ENCODE assay signal across 8 cellular contexts in the genomic region with DNA sequence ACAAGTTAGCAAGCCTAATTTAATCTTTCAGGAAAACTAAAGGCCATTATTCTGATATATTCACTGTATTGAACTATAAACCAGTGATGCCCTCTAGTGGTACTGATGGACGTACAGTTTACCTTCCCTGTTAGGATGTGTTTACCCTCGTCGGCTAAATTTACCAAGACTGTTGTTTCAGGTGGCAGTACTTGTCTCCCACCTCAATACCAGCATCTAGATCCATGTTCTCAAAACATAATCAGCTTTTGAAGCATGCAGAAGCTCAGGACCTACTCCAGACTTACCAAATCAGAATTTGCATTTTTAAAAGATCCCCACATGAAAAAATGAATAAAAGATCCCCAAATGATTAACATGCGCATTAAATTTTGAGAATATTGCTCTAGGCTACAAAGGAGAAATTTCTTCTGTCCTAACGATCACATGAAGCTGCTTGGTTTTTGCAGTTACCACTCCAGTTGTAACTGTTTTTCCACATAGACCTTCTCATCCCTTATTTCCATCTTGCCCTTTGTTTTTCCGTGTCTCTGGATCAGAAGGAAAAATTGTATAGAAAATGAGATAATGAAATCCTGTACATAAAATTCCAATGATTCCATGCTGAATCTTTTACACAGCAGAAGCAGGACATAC. TPM values are rescaled to one million over a fixed set of nuclear protein-coding genes. Genes with fewer than 3 reads are reported as not detected.
A peak's percentile ranks its signal among the peaks of the same experiment; 100 is the strongest.
DNase-seq lines count a peak whose midpoint lies in the region; ATAC-seq and TF ChIP-seq lines count a peak whose summit lies in the region.

No MANE protein-coding gene starts in this region.

- no peaks in the 10 kb centered on the region for H3K4me1 ChIP-seq in adrenal gland (replicated peaks in 1 of 2)

- H3K9me3 Mint-ChIP-seq in activated T-cell treated with anti-CD3 and anti-CD28 coated beads, Interleukin-2, amount 50 U/mL, for 72 hours: peaks cover 13 to 14% of the 10 kb centered on the region in 2 donors

- peak; percentile 60 to 63 for ATAC-seq in activated T-cell treated with anti-CD3 and anti-CD28 coated beads, Interleukin-2, amount 50 U/mL, for 72 hours (replicated peaks in 1 of 2)
- ATAC-seq in HG02870 (IDR thresholded peaks at IDR 0.05; ENCODE audit: unreplicated experiment): peak; percentile 89

- peaks cover 0 to 24% of the 10 kb centered on the region in 2 donors for H3K36me3 ChIP-seq in adrenal gland (replicated peaks in 1 of 2)

- peak in 1 of 2 donors; percentile 5 for DNase-seq in activated T-cell treated with anti-CD3 and anti-CD28 coated beads, Interleukin-2, amount 50 U/mL, for 72 hours
- DNase-seq in activated T-cell treated with anti-CD3 and anti-CD28 coated beads for 4 hours (no peak), NCI-H2171 treated with DMSO at 0.1 percent for 48 hours (lab: John Stamatoyannopoulos, UW) (peak; percentile 75), adrenal gland (peak in 2 of 7 donors; percentile 22 to 23), iris pigment epithelial cell (ENCODE audit: low read depth) (peak; percentile 49)
- DNase-seq in stimulated activated CD4-positive, alpha-beta T cell treated with anti-CD3 and anti-CD28 coated beads, Interleukin-2, amount 100 ng/mL, for 24 hours: no peak
- no peak for DNase-seq in activated naive CD4-positive, alpha-beta T cell (lab: John Stamatoyannopoulos, UW)

- peak; percentile 39 to 58 (median 46) for TF ChIP-seq CTCF in adrenal gland (IDR thresholded peaks at IDR 0.05)

- H3K27me3 ChIP-seq in adrenal gland: no peaks in the 10 kb centered on the region

- no peak overlapping the region for H3K4me3 ChIP-seq in adrenal gland

- H3K36me3 Mint-ChIP-seq in activated T-cell treated with anti-CD3 and anti-CD28 coated beads, Interleukin-2, amount 50 U/mL, for 72 hours (ENCODE audit: insufficient read depth in 2 of 2): peaks cover 13 to 51% of the 10 kb centered on the region in 2 donors

- no peak overlapping the region for H3K4me3 Mint-ChIP-seq in activated T-cell treated with anti-CD3 and anti-CD28 coated beads, Interleukin-2, amount 50 U/mL, for 72 hours

- H3K27ac ChIP-seq in adrenal gland: no peak overlapping the region

- no peaks in the 10 kb centered on the region for H3K27me3 Mint-ChIP-seq in activated T-cell treated with anti-CD3 and anti-CD28 coated beads, Interleukin-2, amount 50 U/mL, for 72 hours (ENCODE audit: low read depth)

- H3K4me1 Mint-ChIP-seq in activated T-cell treated with anti-CD3 and anti-CD28 coated beads, Interleukin-2, amount 50 U/mL, for 72 hours (ENCODE audit: low read depth): peaks cover 19% of the 10 kb centered on the region

- peaks cover 0 to 5% (median 0%) of the 10 kb centered on the region in 3 donors for H3K9me3 ChIP-seq in adrenal gland (replicated peaks in 1 of 3)

- no peak for TF ChIP-seq POLR2A in adrenal gland (IDR thresholded peaks at IDR 0.05)

- H3K27ac Mint-ChIP-seq in activated T-cell treated with anti-CD3 and anti-CD28 coated beads, Interleukin-2, amount 50 U/mL, for 72 hours: no peak overlapping the region

- 52 to 61% (median 52%) methylated on average over 6 of the region's 6 CpGs for WGBS in adrenal gland, 4 donors

- intact Hi-C loops in adrenal gland (cut with DNase I): no loop called here

RNA-seq across cellular contexts. Expression of a gene that starts 3.2 kb away (rescaled TPM):
- under 1 TPM; 0.19 to 0.24 TPM for total RNA-seq in activated T-cell treated with anti-CD3 and anti-CD28 coated beads, Interleukin-2, amount 50 U/mL, for 72 hours
- total RNA-seq in adrenal gland: under 1 TPM in 3 of 8 donors, not detected in 5; 0.11 to 0.19 (median 0.14) TPM
- polyA plus RNA-seq in adrenal gland: under 1 TPM; 0.07 to 0.27 (median 0.16) TPM

RNA-seq across cellular contexts. Expression of a gene that starts 10.4 kb away (rescaled TPM):
- 10 to 100 TPM; 11.6 to 11.8 TPM for total RNA-seq in activated T-cell treated with anti-CD3 and anti-CD28 coated beads, Interleukin-2, amount 50 U/mL, for 72 hours
- 10 to 100 TPM in 7 of 8 donors, 1 to 10 TPM in 1; 9.9 to 21.2 (median 15.9) TPM for total RNA-seq in adrenal gland
- 10 to 100 TPM in 2 of 3 donors, 1 to 10 TPM in 1; 8.4 to 38.6 (median 11.1) TPM for polyA plus RNA-seq in adrenal gland

RNA-seq across cellular contexts. Expression of a gene that starts 10.7 kb away (rescaled TPM):
- total RNA-seq in activated T-cell treated with anti-CD3 and anti-CD28 coated beads, Interleukin-2, amount 50 U/mL, for 72 hours: 1 to 10 TPM; 8.3 to 9.0 TPM
- total RNA-seq in adrenal gland: 10 to 100 TPM; 17.8 to 52.8 (median 35.1) TPM
- 10 to 100 TPM; 24.8 to 52.4 (median 34.9) TPM for polyA plus RNA-seq in adrenal gland

RNA-seq across cellular contexts. Expression of a gene that starts 47.6 kb away (rescaled TPM):
- total RNA-seq in activated T-cell treated with anti-CD3 and anti-CD28 coated beads, Interleukin-2, amount 50 U/mL, for 72 hours: not detected
- 1 to 10 TPM in 6 of 8 donors, under 1 TPM in 2; 0.74 to 4.8 (median 2.0) TPM for total RNA-seq in adrenal gland
- 1 to 10 TPM; 2.1 to 6.3 (median 4.5) TPM for polyA plus RNA-seq in adrenal gland

Comparison
In these comparisons a context has a peak if more than half of its experiments do, and no peak if none do; other contexts are left out.
1. DNase-seq: peak in NCI-H2171 treated with DMSO at 0.1 percent for 48 hours (single experiment) and iris pigment epithelial cell (single experiment); none in activated T-cell treated with anti-CD3 and anti-CD28 coated beads for 4 hours (single experiment), stimulated activated CD4-positive, alpha-beta T cell treated with anti-CD3 and anti-CD28 coated beads, Interleukin-2, amount 100 ng/mL, for 24 hours (0 of 2) and activated naive CD4-positive, alpha-beta T cell (0 of 4).